ENCODE assay signal across 8 cellular contexts in genomic region chr10:102815790-102816549, GRCh38. TPM values are rescaled to one million over a fixed set of nuclear protein-coding genes. Genes with fewer than 3 reads are reported as not detected.
DNase-seq lines count a peak whose midpoint lies in the region; ATAC-seq and TF ChIP-seq lines count a peak whose summit lies in the region.

No MANE protein-coding gene starts in this region.

- H3K27ac ChIP-seq in brain microvascular endothelial cell (peak overlapping the region; percentile 96), stomach (peak overlapping the region; percentile 77 to 92 (median 90))

- no peak for TF ChIP-seq POLR2A in stomach (IDR thresholded peaks at IDR 0.05)

- 55 to 71% (median 68%) methylated on average over 12 of the region's 12 CpGs for WGBS in stomach, 5 donors

- in situ Hi-C loops in brain microvascular endothelial cell (cut with HindIII; ENCODE audit: low pct_ligation_motif_present, low sequenced_read_pairs): no loop called here

- peaks cover 38 to 62% (median 42%) of the 10 kb centered on the region in 4 donors for H3K4me1 ChIP-seq in stomach
- peaks cover 15% of the 10 kb centered on the region for H3K4me1 ChIP-seq in BE2C

- intact Hi-C loops in stomach (cut with DNase I; ENCODE audit: low total_unique reads): no loop called here

- ATAC-seq in left lobe of liver (peak; percentile 37), GM19324 (IDR thresholded peaks at IDR 0.05; ENCODE audit: low FRiP score, unreplicated experiment) (no peak)

- peaks cover 24% of the 10 kb centered on the region for H3K36me3 ChIP-seq in brain microvascular endothelial cell (replicated peaks)
- H3K36me3 ChIP-seq in stomach: peaks cover 31 to 41% (median 35%) of the 10 kb centered on the region in 4 donors
- H3K36me3 ChIP-seq in BE2C: peaks cover 8% of the 10 kb centered on the region

- TF ChIP-seq CTCF in brain microvascular endothelial cell (IDR thresholded peaks at IDR 0.05; ENCODE audit: low read depth, low read length, missing control alignments): no peak
- no peak for TF ChIP-seq CTCF in stomach (IDR thresholded peaks at IDR 0.05)
- TF ChIP-seq CTCF in BE2C (IDR thresholded peaks at IDR 0.05; ENCODE audit: low read depth, low read length): no peak

- H3K4me3 ChIP-seq in brain microvascular endothelial cell (ENCODE audit: low read depth, low read length) (no peak overlapping the region), stomach (no peak overlapping the region), BE2C (ENCODE audit: low read depth, low read length) (no peak overlapping the region)

- H3K27me3 ChIP-seq in brain microvascular endothelial cell (replicated peaks) (no peaks in the 10 kb centered on the region), stomach (no peaks in the 10 kb centered on the region), BE2C (no peaks in the 10 kb centered on the region)

- DNase-seq in HT1080 (ENCODE audit: low read depth) (peak; percentile 80), brain microvascular endothelial cell (peak; percentile 94), left lobe of liver (ENCODE audit: low spot score) (no peak), stomach (no peak), SHP77 treated with DMSO at 0.1 percent for 48 hours (lab: John Stamatoyannopoulos, UW) (no peak), BE2C (no peak), NCI-H2107 treated with DMSO at 0.1 percent for 48 hours (lab: John Stamatoyannopoulos, UW; ENCODE audit: unreplicated experiment) (no peak)

- no peaks in the 10 kb centered on the region for H3K9me3 ChIP-seq in stomach
- H3K9me3 ChIP-seq in BE2C: no peaks in the 10 kb centered on the region

- no peak for TF ChIP-seq EP300 in stomach (IDR thresholded peaks at IDR 0.05)

RNA-seq across cellular contexts. Expression of gene CYP17A1, which starts 21.2 kb away (rescaled TPM):
- not detected in 2 replicates for total RNA-seq in HT1080 (2014; rRNA removed; shearing (Covaris generic))
- not detected in 2 replicates for polyA plus RNA-seq in HT1080 (2015; cell fraction: cytosol; rRNA removed)
- polyA plus RNA-seq in HT1080 (2015; cell fraction: nucleus; rRNA removed): 0.07 TPM in 1 of 2 replicates, not detected in the other
- total RNA-seq in left lobe of liver: 3.7 TPM
- total RNA-seq in stomach: not detected
- 100 to 1,000 TPM in 1 of 3 donors, under 1 TPM in 2; 0.30 to 106 (median 0.37) TPM for polyA plus RNA-seq in stomach
- polyA plus RNA-seq in BE2C (2012; ENCODE audit: insufficient read depth, insufficient read length, low read depth): not detected

RNA-seq across cellular contexts. Expression of gene BORCS7, which starts 38.1 kb away (rescaled TPM):
- total RNA-seq in HT1080 (2014; rRNA removed; shearing (Covaris generic)): 19.0 and 19.4 TPM in 2 replicates
- polyA plus RNA-seq in HT1080 (2015; cell fraction: cytosol; rRNA removed): 24.2 and 25.2 TPM in 2 replicates
- 15.0 and 16.9 TPM in 2 replicates for polyA plus RNA-seq in HT1080 (2015; cell fraction: nucleus; rRNA removed)
- 17.0 TPM for total RNA-seq in left lobe of liver
- total RNA-seq in stomach: 10 to 100 TPM in 4 of 5 donors, 1 to 10 TPM in 1; 9.9 to 59.3 (median 32.6) TPM
- polyA plus RNA-seq in stomach: 10 to 100 TPM; 20.0 to 39.0 (median 33.1) TPM
- 37.3 TPM for polyA plus RNA-seq in BE2C (2012; ENCODE audit: insufficient read depth, insufficient read length, low read depth)

RNA-seq across cellular contexts. Expression of gene AS3MT, which starts 53.3 kb away (rescaled TPM):
- total RNA-seq in HT1080 (2014; rRNA removed; shearing (Covaris generic)): 0.14 TPM in 1 of 2 replicates, not detected in the other
- polyA plus RNA-seq in HT1080 (2015; cell fraction: cytosol; rRNA removed): 0.80 and 1.2 TPM in 2 replicates
- polyA plus RNA-seq in HT1080 (2015; cell fraction: nucleus; rRNA removed): 0.55 and 1.1 TPM in 2 replicates
- total RNA-seq in left lobe of liver: 7.5 TPM
- total RNA-seq in stomach: 1 to 10 TPM in 3 of 5 donors, under 1 TPM in 1, not detected in 1; 0.43 to 7.6 (median 4.4) TPM
- polyA plus RNA-seq in stomach: 1 to 10 TPM; 3.6 to 6.4 (median 3.9) TPM
- polyA plus RNA-seq in BE2C (2012; ENCODE audit: insufficient read depth, insufficient read length, low read depth): 2.4 TPM

Comparison
In these comparisons a context has a peak if more than half of its experiments do, and no peak if none do; other contexts are left out.
1. DNase-seq: peak in HT1080 (single experiment) and brain microvascular endothelial cell (single experiment); none in left lobe of liver (single experiment), stomach (single experiment), SHP77 treated with DMSO at 0.1 percent for 48 hours (single experiment), BE2C (single experiment) and NCI-H2107 treated with DMSO at 0.1 percent for 48 hours (single experiment).